17 cellular contexts compared by ENCODE assay signal in the genomic region with DNA sequence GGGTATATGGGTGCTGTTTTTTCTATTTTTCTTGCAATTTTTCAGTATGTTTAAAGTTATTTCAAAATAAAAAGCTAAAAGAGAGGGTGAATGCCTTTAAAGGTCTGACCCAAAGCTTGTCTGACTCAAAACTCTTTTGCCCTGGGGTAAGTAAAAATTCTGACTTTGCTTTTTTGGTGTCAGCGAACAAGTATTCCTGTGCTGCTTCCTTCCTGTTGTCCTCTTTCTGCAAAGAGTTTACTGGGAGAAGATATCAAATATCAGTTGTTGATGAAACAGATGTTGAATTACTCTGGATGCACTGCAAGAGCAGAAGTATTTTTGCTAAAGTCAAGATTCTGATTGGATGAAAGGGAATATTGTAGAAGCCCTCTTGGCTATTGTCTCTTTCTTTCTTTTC.
"Had no signal": no experiment of that assay in that cellular context is flagged by ENCODE, and none has a peak within 500 bp of the region (broad histone marks: within the 10 kb centered on the region; RNA-seq: fewer than 3 reads in every experiment).

No MANE protein-coding gene starts in this region.

- H3K9me3 Mint-ChIP-seq: activated T-cell treated with anti-CD3 and anti-CD28 coated beads, Interleukin-2, amount 50 U/mL, for 72 hours; immature natural killer cell; stimulated activated effector memory CD8-positive, alpha-beta T cell treated with anti-CD3 and anti-CD28 coated beads, Interleukin-12 subunit alpha, Interleukin-12 subunit beta, amount 100 ng/mL, for 72 hours; T-helper 2 cell treated with Interferon-gamma antibody and Interleukin-4, amounts not matched to agents 5 μg/mL and 100 μg/mL, for 36 hours had no signal

- H3K4me3 Mint-ChIP-seq: activated T-cell treated with anti-CD3 and anti-CD28 coated beads, Interleukin-2, amount 50 U/mL, for 72 hours; immature natural killer cell; naive thymus-derived CD4-positive, alpha-beta T cell; stimulated activated effector memory CD8-positive, alpha-beta T cell treated with anti-CD3 and anti-CD28 coated beads, Interleukin-12 subunit alpha, Interleukin-12 subunit beta, amount 100 ng/mL, for 72 hours; T-helper 2 cell treated with Interferon-gamma antibody and Interleukin-4, amounts not matched to agents 5 μg/mL and 100 μg/mL, for 36 hours had no signal

- DNase-seq: activated CD4-positive, alpha-beta T cell treated with anti-CD3 and anti-CD28 coated beads, Interleukin-2, amount 50 U/mL, for 4 hours; activated effector memory CD4-positive, alpha-beta T cell treated with anti-CD3 and anti-CD28 coated beads, Interleukin-2, amount 50 U/mL, for 16 hours; activated naive CD4-positive, alpha-beta T cell treated with anti-CD3 and anti-CD28 coated beads, Interleukin-2, amount 50 U/mL, for 16 hours; activated T-cell treated with anti-CD3 and anti-CD28 coated beads, Interleukin-2, amount 50 U/mL, for 72 hours; cortex of kidney; effector CD4-positive, alpha-beta T cell; heart right ventricle; immature natural killer cell; mesenchymal stem cell; mucosa of descending colon; naive thymus-derived CD4-positive, alpha-beta T cell; pancreas; right lobe of liver; stimulated activated CD4-positive, alpha-beta T cell treated with anti-CD3 and anti-CD28 coated beads, Interleukin-4, amount 100 ng/mL, for 24 hours had no signal

- H3K27ac Mint-ChIP-seq: activated T-cell treated with anti-CD3 and anti-CD28 coated beads, Interleukin-2, amount 50 U/mL, for 72 hours; immature natural killer cell; stimulated activated effector memory CD8-positive, alpha-beta T cell treated with anti-CD3 and anti-CD28 coated beads, Interleukin-12 subunit alpha, Interleukin-12 subunit beta, amount 100 ng/mL, for 72 hours; T-helper 2 cell treated with Interferon-gamma antibody and Interleukin-4, amounts not matched to agents 5 μg/mL and 100 μg/mL, for 36 hours had no signal

- ATAC-seq: activated T-cell treated with anti-CD3 and anti-CD28 coated beads, Interleukin-2, amount 50 U/mL, for 72 hours; esophagus mucosa; heart right ventricle; mucosa of descending colon; naive thymus-derived CD4-positive, alpha-beta T cell; pancreas; right lobe of liver; stimulated activated effector memory CD8-positive, alpha-beta T cell treated with anti-CD3 and anti-CD28 coated beads, Interleukin-12 subunit alpha, Interleukin-12 subunit beta, amount 100 ng/mL, for 72 hours had no signal

- H3K4me1 Mint-ChIP-seq: immature natural killer cell; naive thymus-derived CD4-positive, alpha-beta T cell; stimulated activated effector memory CD8-positive, alpha-beta T cell treated with anti-CD3 and anti-CD28 coated beads, Interleukin-12 subunit alpha, Interleukin-12 subunit beta, amount 100 ng/mL, for 72 hours had no signal
